ENCODE assay signal across 8 cellular contexts in genomic region chr5:176416123-176416924, GRCh38. TPM values are rescaled to one million over a fixed set of nuclear protein-coding genes. Genes with fewer than 3 reads are reported as not detected.
A peak's percentile ranks its signal among the peaks of the same experiment; 100 is the strongest.
DNase-seq lines count a peak whose midpoint lies in the region; ATAC-seq, FAIRE-seq and TF ChIP-seq lines count a peak whose summit lies in the region.

Gene CLTB (minus strand): TSS chr5:176416539. CDS start chr5:176416363, 176 bp downstream.

- peaks cover 7% of the 10 kb centered on the region for H3K27me3 Mint-ChIP-seq in T-helper 17 cell

- ATAC-seq in HG02623 (IDR thresholded peaks at IDR 0.05; ENCODE audit: unreplicated experiment) (peak; percentile 90), T-helper 17 cell (peak; percentile 94), left ventricle myocardium superior (peak; percentile 94), psoas muscle (peak; percentile 89 to 94 (median 92))

- peaks cover 2% of the 10 kb centered on the region for H3K36me3 Mint-ChIP-seq in T-helper 17 cell (ENCODE audit: low read depth)

- no peak for TF ChIP-seq POLR2A in GM12891 (IDR thresholded peaks at IDR 0.05; ENCODE audit: low read depth, low read length)

- H3K9me3 ChIP-seq in T-helper 17 cell (ENCODE audit: control insufficient read depth, low read length, poor library complexity, severe bottlenecking) (no peaks in the 10 kb centered on the region), psoas muscle (no peaks in the 10 kb centered on the region)

- H3K4me1 ChIP-seq in psoas muscle: peaks cover 41% of the 10 kb centered on the region
- H3K4me1 ChIP-seq in urinary bladder (ENCODE audit: insufficient read depth): peaks cover 2% of the 10 kb centered on the region

- peak within 1 kb of the TSS; percentile 85 for H3K27ac Mint-ChIP-seq in T-helper 17 cell

- 1 to 3% (median 2%) methylated on average over 39 to 99 of the region's 99 CpGs for WGBS in psoas muscle, 3 donors
- under 1% methylated on average over 99 of the region's 99 CpGs for WGBS in urinary bladder

- peaks cover 0 to 6% of the 10 kb centered on the region in 2 donors for H3K36me3 ChIP-seq in psoas muscle (ENCODE audit: insufficient read depth in 1 of 2, low read depth in 1 of 2)
- no peaks in the 10 kb centered on the region for H3K36me3 ChIP-seq in urinary bladder (ENCODE audit: insufficient read depth)

- peak; percentile 80 for TF ChIP-seq CTCF in psoas muscle (IDR thresholded peaks at IDR 0.05)

- no peaks in the 10 kb centered on the region for H3K27me3 ChIP-seq in psoas muscle (ENCODE audit: insufficient read depth in 3 of 3, low read length in 2 of 3)

- FAIRE-seq in GM12891 (lab: Jason Lieb, UNC): peak; percentile 94

- intact Hi-C loops in left ventricle myocardium superior (cut with micrococcal nuclease): no loop called here
- intact Hi-C loops in psoas muscle (cut with DNase I): loop anchor here (1.0 to 10.0 kb wide), 3 partner anchors 31 to 128 kb away; partner anchors contain the start of gene CDHR2 (in 1 of the 2)

- H3K27ac ChIP-seq in psoas muscle (peak within 1 kb of the TSS; percentile 100), urinary bladder (ENCODE audit: low read depth) (peak within 1 kb of the TSS; percentile 76)

- H3K4me3 Mint-ChIP-seq in T-helper 17 cell: peak within 1 kb of the TSS; percentile 89

- H3K4me3 ChIP-seq in psoas muscle: peak within 1 kb of the TSS; percentile 96
- H3K4me3 ChIP-seq in urinary bladder (ENCODE audit: low read depth, low read length): peak within 1 kb of the TSS; percentile 80

- DNase-seq in GM12891 (ENCODE audit: insufficient read length, low spot score) (peak; percentile 90), NCI-H1105 (lab: John Stamatoyannopoulos, UW) (peak; percentile 40), T-helper 17 cell (peak; percentile 77 to 97 (median 92)), amygdala (lab: John Stamatoyannopoulos, UW) (peak in 54 of 56 donors; percentile 19 to 95 (median 76)), left ventricle myocardium superior (peak; percentile 97), psoas muscle (peak; percentile 95 to 96)

- peaks cover 30% of the 10 kb centered on the region for H3K4me1 Mint-ChIP-seq in T-helper 17 cell

TF ChIP-seq in GM12891, 5 proteins besides CTCF, POLR2A, EP300 and RAD21:
- TF ChIP-seq PAX5 (IDR thresholded peaks at IDR 0.05; ENCODE audit: insufficient read depth, low read length, severe bottlenecking) (no peak), SPI1 (IDR thresholded peaks at IDR 0.05; ENCODE audit: low read depth, low read length) (peak; percentile 48; the same call in 1 of the 2 replicates)

RNA-seq across cellular contexts. Expression of gene CLTB, which starts in this region (rescaled TPM):
- 27.7 TPM for polyA plus RNA-seq in GM12891 (2012; ENCODE audit: low read depth, missing spikeins)
- total RNA-seq in T-helper 17 cell (10 to 100 TPM; 65.3 to 69.4 TPM), left ventricle myocardium superior (223 TPM), psoas muscle (100 to 1,000 TPM; 162 to 223 (median 217) TPM), urinary bladder (29.6 TPM)
- polyA plus RNA-seq in psoas muscle (100 to 1,000 TPM; 246 to 413 (median 340) TPM), urinary bladder (146 TPM)

Comparison
In these comparisons a context has a peak if more than half of its experiments do, and no peak if none do; other contexts are left out.
1. Peak in every context shown above with its lines: DNase-seq, ATAC-seq, H3K4me3 ChIP-seq and H3K27ac ChIP-seq.
2. DNase-seq: peak in every context shown above with its lines; median percentile 97 in left ventricle myocardium superior; 96 in psoas muscle; 92 in T-helper 17 cell; 90 in GM12891; 76 in amygdala; 40 in NCI-H1105.